Comparison of ENCODE assay signal across 8 cellular contexts in genomic region chr5:23208959-23209431, GRCh38.
A peak's percentile ranks its signal among the peaks of the same experiment; 100 is the strongest.
DNase-seq lines count a peak whose midpoint lies in the region; ATAC-seq and TF ChIP-seq lines count a peak whose summit lies in the region.

No MANE protein-coding gene starts in this region.

- no peak overlapping the region for H2BK5ac ChIP-seq in mesendoderm (ENCODE audit: low read length)

- no peaks in the 10 kb centered on the region for H3K4me1 ChIP-seq in mesendoderm (ENCODE audit: control insufficient read depth, low read depth, low read length)

- H3K4me1 Mint-ChIP-seq in brain, result peaks cover 4% of the 10 kb centered on the region

- no peak overlapping the region for H2BK15ac ChIP-seq in mesendoderm (replicated peaks; ENCODE audit: low read depth)

- H3K4me2 ChIP-seq in mesendoderm (ENCODE audit: low read length), result no peak overlapping the region

- ATAC-seq in GM19463 (IDR thresholded peaks at IDR 0.05; ENCODE audit: unreplicated experiment), result peak; percentile 94

- no peak overlapping the region for H4K5ac ChIP-seq in mesendoderm (ENCODE audit: low read length)

- H3K56ac ChIP-seq in mesendoderm (ENCODE audit: low read length), result no peak overlapping the region

- no peak overlapping the region for H3K23ac ChIP-seq in mesendoderm (ENCODE audit: low read length)

- DNase-seq in DMS153 treated with DMSO at 0.1 percent for 48 hours (lab: John Stamatoyannopoulos, UW; ENCODE audit: unreplicated experiment), result peak; percentile 94
- peak; percentile 32 for DNase-seq in HK-2 (ENCODE audit: unreplicated experiment)
- peak; percentile 78 for DNase-seq in NCI-H82 (lab: John Stamatoyannopoulos, UW)
- DNase-seq in mesendoderm, result peak; percentile 89
- no peak for DNase-seq in cerebellum (ENCODE audit: low spot score)
- no peak for DNase-seq in activated effector memory CD4-positive, alpha-beta T cell treated with anti-CD3 and anti-CD28 coated beads, Interleukin-2, amount 50 U/mL, for 16 hours

- H3K27me3 ChIP-seq in mesendoderm (ENCODE audit: insufficient read depth, low read length, poor library complexity), result no peaks in the 10 kb centered on the region

- no peaks in the 10 kb centered on the region for H3K36me3 Mint-ChIP-seq in brain

- H3K27ac Mint-ChIP-seq in brain, result no peak overlapping the region

- no peaks in the 10 kb centered on the region for H3K27me3 Mint-ChIP-seq in brain

- H3K4ac ChIP-seq in mesendoderm (ENCODE audit: low read depth, low read length), result no peak overlapping the region

- H3K4me3 Mint-ChIP-seq in brain, result no peak overlapping the region

- no peaks in the 10 kb centered on the region for H3K36me3 ChIP-seq in mesendoderm (ENCODE audit: control insufficient read depth, insufficient read depth, low read length)

- no peak overlapping the region for H4K8ac ChIP-seq in mesendoderm (ENCODE audit: low read depth, low read length)

- no peak overlapping the region for H2BK120ac ChIP-seq in mesendoderm (ENCODE audit: low read depth, low read length)

- no peaks in the 10 kb centered on the region for H3K79me1 ChIP-seq in mesendoderm (ENCODE audit: low read length)

- WGBS in mesendoderm (ENCODE audit: extremely low coverage, insufficient coverage, low lambda C conversion rate), result no CpG with 5 or more reads among the region's 1 CpG

- no peak overlapping the region for H3K18ac ChIP-seq in mesendoderm (ENCODE audit: low read length)

- no peak overlapping the region for H3K9ac ChIP-seq in mesendoderm (ENCODE audit: low read length)

- H3K4me3 ChIP-seq in mesendoderm (ENCODE audit: low read length), result no peak overlapping the region

- TF ChIP-seq CTCF in brain (conservative IDR thresholded peaks at IDR 0.05), result peak; percentile 62 to 76

- no peak overlapping the region for H2AK5ac ChIP-seq in mesendoderm (ENCODE audit: low read length)

- peaks cover 0 to 3% (median 0%) of the 10 kb centered on the region in 5 experiments for H3K9me3 Mint-ChIP-seq in brain

- no peak overlapping the region for H3K27ac ChIP-seq in mesendoderm (ENCODE audit: low read depth, low read length)

- no peaks in the 10 kb centered on the region for H3K79me2 ChIP-seq in mesendoderm (ENCODE audit: control insufficient read depth, insufficient read depth, low read length)

Comparison
In these comparisons a context has a peak if more than half of its experiments do, and no peak if none do; other contexts are left out.
1. DNase-seq: peak in DMS153 treated with DMSO at 0.1 percent for 48 hours (single experiment), HK-2 (single experiment), NCI-H82 (single experiment) and mesendoderm (single experiment); none in cerebellum (single experiment) and activated effector memory CD4-positive, alpha-beta T cell treated with anti-CD3 and anti-CD28 coated beads, Interleukin-2, amount 50 U/mL, for 16 hours (single experiment).